Comparison of ENCODE assay signal across 20 cellular contexts in the genomic region with DNA sequence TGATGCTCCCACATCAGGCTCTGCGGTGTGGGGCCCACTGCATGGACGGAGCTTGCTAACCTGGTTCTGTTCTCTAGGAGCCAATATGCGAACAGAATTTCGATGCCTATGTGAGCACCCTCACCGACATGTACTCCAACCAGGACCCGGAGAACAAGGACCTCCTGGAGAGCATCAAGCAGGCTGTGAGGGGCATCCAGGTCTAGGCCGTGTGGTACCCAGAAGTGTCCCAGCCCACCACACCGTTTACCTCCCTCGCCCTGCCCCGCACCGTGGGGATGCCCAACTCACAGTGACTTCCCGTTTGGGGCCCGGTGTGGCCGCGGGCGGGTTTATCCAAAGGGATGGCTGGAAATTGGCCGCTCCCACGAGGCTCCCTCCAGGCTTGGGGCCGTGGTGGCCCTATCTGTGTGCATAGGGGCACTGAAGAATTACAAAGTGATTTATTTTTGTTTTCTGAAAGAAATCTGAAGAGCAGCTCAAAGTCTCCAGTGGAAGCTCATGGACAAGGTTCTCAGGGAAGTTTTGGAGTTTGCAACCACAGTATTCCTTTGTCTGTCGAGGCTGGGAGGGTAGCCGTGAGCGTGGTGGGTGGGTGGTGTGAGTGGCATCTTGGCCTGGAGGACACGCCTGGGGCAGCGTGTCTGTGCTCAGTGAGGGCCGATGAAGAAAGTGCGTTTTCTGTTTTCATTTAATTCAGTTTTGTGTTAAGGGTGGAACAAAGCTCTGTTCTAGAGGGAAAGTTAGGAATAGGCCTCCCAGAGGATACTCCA.
"Had no signal": no experiment of that assay in that cellular context is flagged by ENCODE, and none has a peak within 500 bp of the region (broad histone marks: within the 10 kb centered on the region; RNA-seq: fewer than 3 reads in every experiment).

No MANE protein-coding gene starts in this region.

- H3K9me3 ChIP-seq: colonic mucosa, tibial artery had no signal

- DNase-seq: activated CD4-positive, CD25-positive, alpha-beta regulatory T cell treated with anti-CD3 and anti-CD28 coated beads, Interleukin-2, amount 50 U/mL, for 72 hours; activated CD8-positive, alpha-beta memory T cell treated with anti-CD3 and anti-CD28 coated beads for 24 hours; activated CD8-positive, alpha-beta memory T cell treated with anti-CD3 and anti-CD28 coated beads, Interleukin-2, amount 50 U/mL, for 48 hours; activated naive CD4-positive, alpha-beta T cell treated with Interleukin-2 at 50 U/mL for 16 hours; anterior cingulate cortex; central memory CD4-positive, alpha-beta T cell; colonic mucosa; endodermal cell; foreskin fibroblast; hypothalamus; islet precursor cell; mammary epithelial cell; stimulated activated CD4-positive, alpha-beta T cell treated with anti-CD3 and anti-CD28 coated beads, Interleukin-2, amount 100 ng/mL, for 24 hours; stimulated activated naive CD4-positive, alpha-beta T cell treated with Interleukin-2 at 50 U/mL for 16 hours; substantia nigra had no signal

- ATAC-seq: left lobe of liver had no signal

- FAIRE-seq: urothelium cell line had no signal

- H3K27ac ChIP-seq: colonic mucosa, epithelial cell of prostate, parathyroid adenoma, tibial artery had no signal

- H3K4me1 ChIP-seq: colonic mucosa, parathyroid adenoma, tibial artery had no signal

- H3K36me3 ChIP-seq: colonic mucosa, tibial artery had no signal

- H3K4me3 ChIP-seq: colonic mucosa, tibial artery had no signal

- H3K27me3 ChIP-seq: colonic mucosa had no signal
